ENCODE assay signal across 4 cellular contexts in genomic region chr10:127420138-127420684, GRCh38.
"Had no signal": no experiment of that assay in that cellular context is flagged by ENCODE, and none has a peak within 500 bp of the region (broad histone marks: within the 10 kb centered on the region; RNA-seq: fewer than 3 reads in every experiment).

No MANE protein-coding gene starts in this region.

- H3K27ac Mint-ChIP-seq: GM23338, IgD-negative memory B cell had no signal

- H3K27me3 Mint-ChIP-seq: IgD-negative memory B cell had no signal

- DNase-seq: H9, HCEC 1CT had no signal

- H3K4me3 Mint-ChIP-seq: GM23338, H9, IgD-negative memory B cell had no signal

- H3K36me3 Mint-ChIP-seq: IgD-negative memory B cell had no signal

- ATAC-seq: GM23338 had no signal

- H3K9me3 Mint-ChIP-seq: GM23338, H9 had no signal

- H3K4me1 Mint-ChIP-seq: IgD-negative memory B cell had no signal
